8 cellular contexts compared by ENCODE assay signal in genomic region chr9:128091144-128091543, GRCh38. TPM values are rescaled to one million over a fixed set of nuclear protein-coding genes. Genes with fewer than 3 reads are reported as not detected.
DNase-seq lines count a peak whose midpoint lies in the region; ATAC-seq and TF ChIP-seq lines count a peak whose summit lies in the region.
"Had no signal": no experiment of that assay in that cellular context is flagged by ENCODE, and none has a peak within 500 bp of the region (broad histone marks: within the 10 kb centered on the region; RNA-seq: fewer than 3 reads in every experiment).

No MANE protein-coding gene starts in this region.

- in situ Hi-C loops in astrocyte of the spinal cord (cut with HindIII; ENCODE audit: low sequenced_read_pairs) = no loop called here

- no peaks in the 10 kb centered on the region for H3K36me3 ChIP-seq in thoracic aorta

- no peaks in the 10 kb centered on the region for H3K27me3 ChIP-seq in thoracic aorta (replicated peaks; ENCODE audit: insufficient read depth)

- ATAC-seq in thoracic aorta (ENCODE audit: insufficient number of reproducible peaks, low FRiP score, low read depth) (no peak), HG03571 (IDR thresholded peaks at IDR 0.05; ENCODE audit: unreplicated experiment) (no peak), GM18858 (IDR thresholded peaks at IDR 0.05; ENCODE audit: unreplicated experiment) (no peak), GM21786 (IDR thresholded peaks at IDR 0.05; ENCODE audit: unreplicated experiment) (no peak)
- ATAC-seq: stimulated activated naive CD8-positive, alpha-beta T cell treated with anti-CD3 and anti-CD28 coated beads, Interleukin-15, amount 100 ng/mL, for 72 hours had no signal

- peaks cover 27 to 50% of the 10 kb centered on the region in 2 donors for H3K4me1 ChIP-seq in thoracic aorta (ENCODE audit: control insufficient read depth in 1 of 2, low read depth in 2 of 2)

- DNase-seq in LHCN-M2 (ENCODE audit: low read depth) (peak; percentile 97), astrocyte of the spinal cord (ENCODE audit: low read depth, low spot score) (peak; percentile 94), kidney glomerular epithelial cell (lab: John Stamatoyannopoulos, UW) (peak; percentile 6), thoracic aorta (ENCODE audit: low spot score) (no peak)
- DNase-seq: stimulated activated naive CD8-positive, alpha-beta T cell treated with anti-CD3 and anti-CD28 coated beads, Interleukin-15, amount 100 ng/mL, for 72 hours had no signal

- peak overlapping the region; percentile 19 to 94 for H3K27ac ChIP-seq in thoracic aorta

- H3K9me3 ChIP-seq in thoracic aorta = no peaks in the 10 kb centered on the region

- TF ChIP-seq CTCF in astrocyte of the spinal cord (IDR thresholded peaks at IDR 0.05; ENCODE audit: low read depth, low read length) (no peak), thoracic aorta (IDR thresholded peaks at IDR 0.05) (no peak)

- peak overlapping the region; percentile 49 for H3K4me3 ChIP-seq in astrocyte of the spinal cord (ENCODE audit: low read depth, low read length)
- H3K4me3 ChIP-seq in thoracic aorta = peak overlapping the region; percentile 39

RNA-seq across cellular contexts. Expression of gene SLC25A25, which starts 23.1 kb away (rescaled TPM):
- total RNA-seq in LHCN-M2 (2014; rRNA removed) (24.9 and 25.2 TPM in 2 replicates), thoracic aorta (10 to 100 TPM; 30.1 to 33.9 TPM)
- polyA plus RNA-seq in LHCN-M2 (2012) = 11.2 TPM

RNA-seq across cellular contexts. Expression of gene NAIF1, which starts 24.0 kb away (rescaled TPM):
- total RNA-seq in LHCN-M2 (2014; rRNA removed) (13.5 and 14.0 TPM in 2 replicates), thoracic aorta (10 to 100 TPM; 11.8 to 21.0 TPM)
- polyA plus RNA-seq in LHCN-M2 (2012) = 8.6 TPM

RNA-seq across cellular contexts. Expression of gene PTGES2, which starts 36.4 kb away (rescaled TPM):
- total RNA-seq in LHCN-M2 (2014; rRNA removed) = 60.7 and 62.8 TPM in 2 replicates
- polyA plus RNA-seq in LHCN-M2 (2012) = 63.4 TPM
- 10 to 100 TPM; 57.9 to 66.0 TPM for total RNA-seq in thoracic aorta

RNA-seq across cellular contexts. Expression of gene LCN2, which starts 58.1 kb away (rescaled TPM):
- total RNA-seq in LHCN-M2 (2014; rRNA removed) (not detected in 2 replicates), thoracic aorta (not detected)
- 0.32 TPM for polyA plus RNA-seq in LHCN-M2 (2012)
